In genomic region chr7:69643708-69644445, GRCh38 we compare ENCODE assay signal across 22 cellular contexts. TPM values are rescaled to one million over a fixed set of nuclear protein-coding genes. Genes with fewer than 3 reads are reported as not detected.
DNase-seq lines count a peak whose midpoint lies in the region; ATAC-seq, FAIRE-seq and TF ChIP-seq lines count a peak whose summit lies in the region.
"Had no signal": no experiment of that assay in that cellular context is flagged by ENCODE, and none has a peak within 500 bp of the region (broad histone marks: within the 10 kb centered on the region; RNA-seq: fewer than 3 reads in every experiment).

No MANE protein-coding gene starts in this region.

- H3K14ac ChIP-seq in H1 (ENCODE audit: insufficient read length) = no peak overlapping the region

- WGBS in H1 (ENCODE audit: extremely low coverage in 1 of 2, insufficient coverage in 1 of 2, insufficient read length in 1 of 2, insufficient replicate concordance in 2 of 2, low coverage in 1 of 2, low lambda C conversion rate in 2 of 2, missing lambda C conversion rate in 1 of 2), 2 experiments = 71% methylated on average over 3 of the region's 3 CpGs; no CpG with 5 or more reads in 1 of the 2 experiments

- TF ChIP-seq CTCF in GM23338 (conservative IDR thresholded peaks at IDR 0.05; ENCODE audit: low read depth in 2 of 2) = no peak
- TF ChIP-seq CTCF in H1 (IDR thresholded peaks at IDR 0.05; ENCODE audit: control extremely low read depth in 1 of 3, insufficient read depth in 1 of 3, low read depth in 1 of 3, low read length in 3 of 3) = no peak

- peak overlapping the region; percentile 41; the same call in 1 of the 2 replicates for H2BK12ac ChIP-seq in H1 (ENCODE audit: low read depth, low read length)

- TF ChIP-seq POLR2A in H1 (IDR thresholded peaks at IDR 0.05; ENCODE audit: control extremely low read depth in 1 of 2, low read depth in 2 of 2, low read length in 2 of 2) = no peak

- H3K36me3 ChIP-seq in GM23338 (ENCODE audit: insufficient read depth) (no peaks in the 10 kb centered on the region), H1 (ENCODE audit: control insufficient read depth in 2 of 4, insufficient read depth in 4 of 4, low read length in 3 of 4) (no peaks in the 10 kb centered on the region)
- H3K36me3 ChIP-seq: Peyer's patch, vagina had no signal

- 0 out of 2 replicates have a peak overlapping the region, but pooled peaks have one; percentile 56 for H2BK20ac ChIP-seq in H1 (ENCODE audit: low read length)

- no peaks in the 10 kb centered on the region for H3K79me1 ChIP-seq in H1 (ENCODE audit: low read depth, low read length)

- H3K23me2 ChIP-seq in H1 (ENCODE audit: low read depth, low read length) = no peaks in the 10 kb centered on the region

- CTCF ChIA-PET in H1 (lab: Charles Lee; ENCODE audit: partially characterized antibody) = no interaction called here

- H3K9me2 ChIP-seq in GM23338 (ENCODE audit: insufficient read depth) = no peaks in the 10 kb centered on the region

- no peak overlapping the region for H3K4ac ChIP-seq in H1 (replicated peaks; ENCODE audit: insufficient read length, low read depth, low read length)

- no peak overlapping the region for H3K27ac Mint-ChIP-seq in GM23338
- H3K27ac Mint-ChIP-seq: activated naive CD4-positive, alpha-beta T cell treated with anti-CD3 and anti-CD28 coated beads, Interleukin-2, amount 50 U/mL, for 72 hours; activated T-cell treated with anti-CD3 and anti-CD28 coated beads, Interleukin-2, amount 50 U/mL, for 72 hours; brain; CD4-positive, alpha-beta T cell had no signal

- 0 out of 2 replicates have a peak overlapping the region, but pooled peaks have one; percentile 53 for H2AK5ac ChIP-seq in H1 (ENCODE audit: low read depth, low read length)

- H3F3A ChIP-seq in GM23338 (replicated peaks; ENCODE audit: low read depth) = no peaks in the 10 kb centered on the region

- H3K4me3 ChIP-seq in GM23338 (no peak overlapping the region), H1 (ENCODE audit: extremely low read depth in 1 of 4, insufficient read depth in 2 of 4, low read depth in 3 of 4, low read length in 4 of 4) (no peak overlapping the region)
- H3K4me3 ChIP-seq: coronary artery, mucosa of descending colon, Peyer's patch, SK-N-MC, vagina had no signal

- no peak overlapping the region for H3K9ac ChIP-seq in H1 (replicated peaks in 1 of 4; ENCODE audit: extremely low read depth in 1 of 4, low read depth in 3 of 4, low read length in 3 of 4)

- no peaks in the 10 kb centered on the region for H3K9me3 Mint-ChIP-seq in GM23338
- H3K9me3 Mint-ChIP-seq: activated naive CD4-positive, alpha-beta T cell treated with anti-CD3 and anti-CD28 coated beads, Interleukin-2, amount 50 U/mL, for 72 hours; activated T-cell treated with anti-CD3 and anti-CD28 coated beads, Interleukin-2, amount 50 U/mL, for 72 hours; brain; CD4-positive, alpha-beta T cell had no signal

- DNase-seq in AG08395 (ENCODE audit: low spot score) (peak; percentile 35), GM23338 (ENCODE audit: low spot score) (peak; percentile 56), H1 (ENCODE audit: low read depth in 1 of 2, low spot score in 2 of 2) (no peak), left lobe of liver (ENCODE audit: low spot score) (no peak), NCI-H748 treated with DMSO at 0.1 percent for 48 hours (lab: John Stamatoyannopoulos, UW) (no peak)
- DNase-seq in activated CD8-positive, alpha-beta memory T cell treated with anti-CD3 and anti-CD28 coated beads for 24 hours = no peak
- DNase-seq: activated T-cell treated with anti-CD3 and anti-CD28 coated beads, Interleukin-2, amount 50 U/mL, for 72 hours; CD4-positive, alpha-beta T cell; mucosa of descending colon; NCI-H1417 treated with DMSO at 0.1 percent for 48 hours; NCI-H2171; NCI-H82; Peyer's patch; stimulated activated CD4-positive, alpha-beta T cell treated with anti-CD3 and anti-CD28 coated beads, Interleukin-12 subunit alpha, Interleukin-12 subunit beta, amount 100 ng/mL, for 4 hours; stimulated activated CD8-positive, alpha-beta memory T cell treated with anti-CD3 and anti-CD28 coated beads, Interleukin-4, amount 100 ng/mL, for 48 hours had no signal

- peak; percentile 47 for ATAC-seq in GM23338
- peak; percentile 60 for ATAC-seq in left lobe of liver
- ATAC-seq in HG03045 (IDR thresholded peaks at IDR 0.05; ENCODE audit: unreplicated experiment) = no peak
- no peak for ATAC-seq in esophagus mucosa
- ATAC-seq: activated naive CD4-positive, alpha-beta T cell treated with anti-CD3 and anti-CD28 coated beads, Interleukin-2, amount 50 U/mL, for 72 hours; activated T-cell treated with anti-CD3 and anti-CD28 coated beads, Interleukin-2, amount 50 U/mL, for 72 hours; mucosa of descending colon had no signal

- H3K4me1 ChIP-seq in GM23338 (ENCODE audit: insufficient read depth) (peaks cover 62% of the 10 kb centered on the region), H1 (replicated peaks in 1 of 4; ENCODE audit: control insufficient read depth in 3 of 4, insufficient read depth in 4 of 4, low read length in 3 of 4) (peaks cover 2 to 16% (median 6%) of the 10 kb centered on the region in 4 experiments; a peak in 6 of 7 replicates)
- H3K4me1 ChIP-seq: Peyer's patch had no signal

- H2BK5ac ChIP-seq in H1 (ENCODE audit: low read depth, low read length) = no peak overlapping the region

- H3K4me3 Mint-ChIP-seq in GM23338 = no peak overlapping the region; the same call in 2 of the 3 replicates
- H3K4me3 Mint-ChIP-seq: activated T-cell treated with anti-CD3 and anti-CD28 coated beads, Interleukin-2, amount 50 U/mL, for 72 hours; brain; CD4-positive, alpha-beta T cell had no signal

- H4K20me1 ChIP-seq in GM23338 (replicated peaks; ENCODE audit: insufficient read depth) (no peaks in the 10 kb centered on the region), H1 (replicated peaks in 1 of 2; ENCODE audit: control insufficient read depth in 1 of 2, insufficient read depth in 2 of 2, low read length in 2 of 2) (no peaks in the 10 kb centered on the region)

- FAIRE-seq in H1 (lab: Jason Lieb, UNC) = no peak

- no peaks in the 10 kb centered on the region for H3K79me2 ChIP-seq in GM23338 (replicated peaks; ENCODE audit: insufficient read depth)
- no peaks in the 10 kb centered on the region for H3K79me2 ChIP-seq in H1 (ENCODE audit: control insufficient read depth in 1 of 2, insufficient read depth in 2 of 2, low read length in 2 of 2)

- H3K27me3 Mint-ChIP-seq in GM23338 (ENCODE audit: insufficient read depth, low read depth, poor library complexity) = no peaks in the 10 kb centered on the region
- H3K27me3 Mint-ChIP-seq: brain; CD4-positive, alpha-beta T cell had no signal

- H3K56ac ChIP-seq in H1 (replicated peaks; ENCODE audit: insufficient read length, low read depth, low read length) = no peak overlapping the region

- H3K4me1 Mint-ChIP-seq in GM23338 = peaks cover 74% of the 10 kb centered on the region

- H3K9me3 ChIP-seq in H1 (ENCODE audit: insufficient read depth in 2 of 2, low read depth in 1 of 2, low read length in 1 of 2) = no peaks in the 10 kb centered on the region
- H3K9me3 ChIP-seq: mucosa of descending colon, Peyer's patch, vagina had no signal

- H4K91ac ChIP-seq in H1 (replicated peaks; ENCODE audit: insufficient read length, low read length) = no peak overlapping the region

- H3K4me2 ChIP-seq in GM23338 (peak overlapping the region; percentile 35; the same call in 1 of the 2 replicates), H1 (ENCODE audit: insufficient read depth in 1 of 2, low read depth in 2 of 2, low read length in 2 of 2) (no peak overlapping the region)

- no peaks in the 10 kb centered on the region for H3K36me3 Mint-ChIP-seq in GM23338 (ENCODE audit: low read depth)
- H3K36me3 Mint-ChIP-seq: activated naive CD4-positive, alpha-beta T cell treated with anti-CD3 and anti-CD28 coated beads, Interleukin-2, amount 50 U/mL, for 72 hours had no signal

- no peak overlapping the region for H2BK120ac ChIP-seq in H1 (replicated peaks; ENCODE audit: low read depth, low read length)

- no peak overlapping the region for H2BK15ac ChIP-seq in H1 (ENCODE audit: low read length)

- H3K27ac ChIP-seq in GM23338 (ENCODE audit: low read depth) (no peak overlapping the region), H1 (ENCODE audit: low read depth, low read length) (no peak overlapping the region)
- H3K27ac ChIP-seq: coronary artery, Peyer's patch, SK-N-MC, vagina had no signal

- H4K8ac ChIP-seq in H1 (ENCODE audit: extremely low read depth, insufficient read depth, low read length) = no peak overlapping the region

- POLR2A ChIA-PET in H1 (lab: Charles Lee; ENCODE audit: partially characterized antibody) = interaction anchor here (0.7 kb wide), 1 partner anchor 84 kb away, joined by 3 read pairs; no protein-coding TSS in a partner anchor

- no peaks in the 10 kb centered on the region for H3K27me3 ChIP-seq in GM23338 (ENCODE audit: insufficient read depth)
- H3K27me3 ChIP-seq in H1 (replicated peaks in 1 of 4; ENCODE audit: control insufficient read depth in 3 of 4, extremely low read depth in 1 of 4, insufficient read depth in 3 of 4, low read length in 3 of 4) = no peaks in the 10 kb centered on the region
- H3K27me3 ChIP-seq: Peyer's patch, vagina had no signal

- no peak overlapping the region for H4K5ac ChIP-seq in H1 (ENCODE audit: insufficient read length, low read depth, low read length)

- no peak for TF ChIP-seq RAD21 in H1 (IDR thresholded peaks at IDR 0.05 in 1 of 2, conservative IDR thresholded peaks at IDR 0.05 in 1 of 2; ENCODE audit: low read depth in 2 of 2, low read length in 2 of 2)

- no peak for TF ChIP-seq EP300 in H1 (IDR thresholded peaks at IDR 0.05; ENCODE audit: borderline replicate concordance in 1 of 2, low read depth in 2 of 2, low read length in 2 of 2)

- no peak overlapping the region for H3K23ac ChIP-seq in H1 (ENCODE audit: insufficient read length)

- H2AFZ ChIP-seq in GM23338 = no peak overlapping the region
- no peak overlapping the region for H2AFZ ChIP-seq in H1 (ENCODE audit: low read length)

- H3K18ac ChIP-seq in H1 (ENCODE audit: extremely low read depth, low read length) = no peak overlapping the region

TF ChIP-seq in GM23338, 12 proteins besides CTCF, POLR2A, EP300 and RAD21 (continues in another document):
- peak; percentile 58 for TF ChIP-seq JUNB (IDR thresholded peaks at IDR 0.05; ENCODE audit: unreplicated experiment)

TF ChIP-seq in H1, 55 proteins besides CTCF, POLR2A, EP300 and RAD21 (continues in another document):
- TF ChIP-seq CBX8 (IDR thresholded peaks at IDR 0.05; ENCODE audit: borderline replicate concordance, low read depth, low read length) = no peak

RNA-seq across cellular contexts. Expression of gene AUTS2, which starts 45.6 kb away (rescaled TPM):
- total RNA-seq in GM23338 (2014; rRNA removed; shearing (Covaris generic)) = 57.1 and 91.0 TPM in 2 replicates
- polyA plus RNA-seq in GM23338 (2016; fragmentation: Nextera tagmentation; extraction: Ambion mirVana) = 32.0 and 36.6 TPM in 2 replicates
- total RNA-seq in H1 (2021; fragmentation: NEBNext Ultra II Directional; extraction: Animal tissue kit (Norgen Biotek cat#: 25700)) = 95.3 and 101 TPM in 2 replicates
- polyA plus RNA-seq in H1 (2011; rRNA removed) = 25.9 and 44.3 TPM in 2 replicates
- polyA plus RNA-seq in H1 (2011; cell fraction: cytosol; rRNA removed) = 27.8 TPM
- polyA plus RNA-seq in H1 (2011; cell fraction: nucleus; rRNA removed) = 132 TPM
- 77.3 to 113 TPM (median 88.3 TPM) in 4 replicates for polyA plus RNA-seq in H1 (2012, experiment 1 of 2)
- polyA plus RNA-seq in H1 (2012, experiment 2 of 2) = 20.6 TPM
- polyA plus RNA-seq in H1 (2013, experiment 1 of 2) = 47.8 TPM
- polyA plus RNA-seq in H1 (2013, experiment 2 of 2) = 42.8 TPM
- polyA minus RNA-seq in H1 (2011; rRNA and poly(A)+ RNA removed) = 71.0 and 86.4 TPM in 2 replicates
- polyA minus RNA-seq in H1 (2011; cell fraction: cytosol; rRNA and poly(A)+ RNA removed) = 92.1 TPM
- polyA minus RNA-seq in H1 (2011; cell fraction: nucleus; rRNA and poly(A)+ RNA removed) = 279 TPM
- 26.1 TPM for total RNA-seq in left lobe of liver
- total RNA-seq in esophagus mucosa = 20.4 TPM

Comparison
In these comparisons a context has a peak if more than half of its experiments do, and no peak if none do; other contexts are left out.
1. DNase-seq: peak in AG08395 (single experiment) and GM23338 (single experiment); none in H1 (0 of 2), left lobe of liver (single experiment), NCI-H748 treated with DMSO at 0.1 percent for 48 hours (single experiment) and activated CD8-positive, alpha-beta memory T cell treated with anti-CD3 and anti-CD28 coated beads for 24 hours (single experiment).
2. ATAC-seq: peak in GM23338 (single experiment) and left lobe of liver (single experiment); none in HG03045 (single experiment) and esophagus mucosa (single experiment).